ENCODE assay signal across 15 cellular contexts in genomic region chr15:71788646-71789579, GRCh38. TPM values are rescaled to one million over a fixed set of nuclear protein-coding genes. Genes with fewer than 3 reads are reported as not detected.
"Had no signal": no experiment of that assay in that cellular context is flagged by ENCODE, and none has a peak within 500 bp of the region (broad histone marks: within the 10 kb centered on the region; RNA-seq: fewer than 3 reads in every experiment).

No MANE protein-coding gene starts in this region.

- H3K4me3 ChIP-seq: suprapubic skin, upper lobe of left lung had no signal

- H3K36me3 ChIP-seq: neutrophil, suprapubic skin, upper lobe of left lung had no signal

- H3K36me3 Mint-ChIP-seq: naive B cell had no signal

- H3K27me3 ChIP-seq: neutrophil, suprapubic skin, upper lobe of left lung had no signal

- ATAC-seq: activated CD4-positive, CD25-positive, alpha-beta regulatory T cell treated with anti-CD3 and anti-CD28 coated beads, Interleukin-2, amount 50 U/mL, for 24 hours; activated naive CD8-positive, alpha-beta T cell treated with anti-CD3 and anti-CD28 coated beads, Interleukin-2, amount 50 U/mL, for 24 hours; T-helper 17 cell had no signal

- DNase-seq: activated CD4-positive, alpha-beta T cell treated with anti-CD3 and anti-CD28 coated beads, Interleukin-2, amount 50 U/mL, for 4 hours; activated naive CD8-positive, alpha-beta T cell treated with anti-CD3 and anti-CD28 coated beads, Interleukin-2, amount 50 U/mL, for 24 hours; effector CD4-positive, alpha-beta T cell; midbrain; naive B cell; posterior cingulate gyrus; stimulated activated naive CD4-positive, alpha-beta T cell treated with Interleukin-2 at 50 U/mL for 16 hours; T-helper 17 cell; upper lobe of left lung had no signal

- H3K4me1 Mint-ChIP-seq: activated naive CD8-positive, alpha-beta T cell treated with anti-CD3 and anti-CD28 coated beads, Interleukin-2, amount 50 U/mL, for 24 hours; naive B cell had no signal

- FAIRE-seq: astrocyte, TTC549 had no signal

- H3K4me3 Mint-ChIP-seq: activated naive CD8-positive, alpha-beta T cell treated with anti-CD3 and anti-CD28 coated beads, Interleukin-2, amount 50 U/mL, for 24 hours; naive B cell; T-helper 17 cell had no signal

- H3K27ac Mint-ChIP-seq: activated naive CD8-positive, alpha-beta T cell treated with anti-CD3 and anti-CD28 coated beads, Interleukin-2, amount 50 U/mL, for 24 hours; T-helper 17 cell had no signal

- H3K9me3 Mint-ChIP-seq: activated naive CD8-positive, alpha-beta T cell treated with anti-CD3 and anti-CD28 coated beads, Interleukin-2, amount 50 U/mL, for 24 hours had no signal

- H3K9me3 ChIP-seq: neutrophil, suprapubic skin, upper lobe of left lung had no signal

- H3K27ac ChIP-seq: neutrophil, suprapubic skin, upper lobe of left lung had no signal

- H3K4me1 ChIP-seq: suprapubic skin, upper lobe of left lung had no signal

RNA-seq across cellular contexts. Expression of gene NR2E3, which starts 21.4 kb away (rescaled TPM):
- total RNA-seq: astrocyte, kidney epithelial cell, T-helper 17 cell had no signal
